13 cellular contexts compared by ENCODE assay signal in the genomic region with DNA sequence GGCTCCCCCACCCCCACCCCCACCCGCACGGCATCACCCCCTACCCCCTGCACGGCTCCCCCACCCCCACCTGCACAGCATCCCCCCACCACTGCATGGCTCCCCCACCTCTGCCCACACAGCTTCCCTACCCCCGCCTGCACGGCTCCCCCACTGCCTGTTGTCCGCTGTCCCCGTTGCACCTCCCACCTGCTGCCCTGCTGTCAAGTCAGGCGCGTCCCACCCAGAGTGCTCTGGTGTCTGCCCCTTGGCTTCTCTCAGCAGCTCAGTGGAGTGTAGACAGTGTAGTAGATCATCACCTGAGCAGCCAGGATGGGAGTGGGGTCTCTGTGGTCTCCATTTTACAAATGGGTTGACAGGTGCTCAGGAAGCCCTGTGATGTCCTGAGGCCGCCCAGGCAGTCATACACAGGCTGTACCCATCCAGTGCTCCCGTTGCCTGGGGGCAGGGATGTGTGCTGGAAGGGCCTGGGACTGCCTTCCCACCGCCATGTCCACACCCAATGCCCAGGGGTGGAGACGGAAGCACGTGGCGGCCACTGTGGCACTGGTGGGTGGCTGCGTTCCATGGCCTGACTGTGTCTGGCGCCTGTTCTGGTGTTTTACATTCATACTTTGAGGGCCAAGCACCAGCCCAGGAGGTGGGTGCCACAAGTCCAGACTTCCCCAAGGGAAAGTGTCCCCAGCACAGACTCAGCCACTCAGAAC. TPM values are rescaled to one million over a fixed set of nuclear protein-coding genes. Genes with fewer than 3 reads are reported as not detected.
DNase-seq lines count a peak whose midpoint lies in the region; ATAC-seq and TF ChIP-seq lines count a peak whose summit lies in the region.
"Had no signal": no experiment of that assay in that cellular context is flagged by ENCODE, and none has a peak within 500 bp of the region (broad histone marks: within the 10 kb centered on the region; RNA-seq: fewer than 3 reads in every experiment).

No MANE protein-coding gene starts in this region.

- no peak for ATAC-seq in IMR-90 (ENCODE audit: low read depth)
- ATAC-seq in sciatic nerve: peak; percentile 39
- no peak for ATAC-seq in HG03521 (IDR thresholded peaks at IDR 0.05; ENCODE audit: unreplicated experiment)
- ATAC-seq in HG02981 (IDR thresholded peaks at IDR 0.05; ENCODE audit: unreplicated experiment): no peak
- ATAC-seq: A549, HCT116 had no signal

- no peak overlapping the region for H3K4me3 ChIP-seq in IMR-90 (ENCODE audit: insufficient read depth, low read depth, low read length)
- H3K4me3 ChIP-seq: A549; BLaER1 treated with 17β-estradiol and CSF1 and Interleukin-3, amounts not matched to agents 10 nM and 100 nM; GM23248 had no signal

- H2BK20ac ChIP-seq in IMR-90 (ENCODE audit: low read depth, low read length): no peak overlapping the region

- H3K27ac Mint-ChIP-seq in glutamatergic neuron (ENCODE audit: unreplicated experiment): peak overlapping the region; percentile 33
- H3K27ac Mint-ChIP-seq: CD4-positive, CD25-positive, alpha-beta regulatory T cell had no signal

- peaks cover 8% of the 10 kb centered on the region for H3K4me1 Mint-ChIP-seq in glutamatergic neuron (ENCODE audit: low read depth, unreplicated experiment)

- H3K36me3 ChIP-seq in IMR-90 (ENCODE audit: control insufficient read depth, insufficient read depth, low read length): no peaks in the 10 kb centered on the region; the same call in 1 of the 2 replicates

- no peak overlapping the region for H4K91ac ChIP-seq in IMR-90 (ENCODE audit: insufficient read depth, low read depth, low read length)

- no peak overlapping the region for H4K5ac ChIP-seq in IMR-90 (ENCODE audit: low read depth, low read length)

- TF ChIP-seq RAD21 in IMR-90 (IDR thresholded peaks at IDR 0.05; ENCODE audit: low read length): no peak

- H3K4me3 Mint-ChIP-seq in glutamatergic neuron (ENCODE audit: unreplicated experiment): no peak overlapping the region
- H3K4me3 Mint-ChIP-seq: CD4-positive, CD25-positive, alpha-beta regulatory T cell had no signal

- peak overlapping the region; percentile 37 for H2AFZ ChIP-seq in IMR-90 (replicated peaks; ENCODE audit: low read length, poor library complexity)
- H2AFZ ChIP-seq: GM23248 had no signal

- H3K79me1 ChIP-seq in IMR-90 (ENCODE audit: low read depth in 1 of 2, low read length in 2 of 2): peaks cover 11 to 31% of the 10 kb centered on the region in 2 experiments

- DNase-seq in IMR-90: no peak
- DNase-seq in glutamatergic neuron: no peak
- DNase-seq in sciatic nerve (ENCODE audit: low spot score): no peak
- no peak for DNase-seq in cerebellar nuclear complex (lab: John Stamatoyannopoulos, UW)
- DNase-seq: CD4-positive, CD25-positive, alpha-beta regulatory T cell; DMS53; GM23248 had no signal

- peaks cover 13% of the 10 kb centered on the region for H3K27me3 Mint-ChIP-seq in glutamatergic neuron (ENCODE audit: unreplicated experiment)
- H3K27me3 Mint-ChIP-seq: CD4-positive, CD25-positive, alpha-beta regulatory T cell had no signal

- BruUV-seq in IMR-90 (replicated peaks; lab: Mats Ljungman, UMichigan): no TSS peak

- no peak overlapping the region for H3K18ac ChIP-seq in IMR-90 (ENCODE audit: low read depth, low read length)

- no peak overlapping the region for H3K23ac ChIP-seq in IMR-90 (ENCODE audit: low read depth, low read length)

- H3K9me3 Mint-ChIP-seq in glutamatergic neuron (ENCODE audit: unreplicated experiment): peaks cover 5% of the 10 kb centered on the region

- peaks cover 7% of the 10 kb centered on the region for H3K4me1 ChIP-seq in IMR-90 (ENCODE audit: control insufficient read depth, insufficient read depth, low read length)

- no peaks in the 10 kb centered on the region for H3K9me3 ChIP-seq in IMR-90 (ENCODE audit: control insufficient read depth, insufficient read depth, low read length)

- no peak overlapping the region for H3K56ac ChIP-seq in IMR-90 (ENCODE audit: extremely low read depth, insufficient read depth, low read length)

- no peak overlapping the region for H2BK5ac ChIP-seq in IMR-90 (ENCODE audit: low read depth, low read length, poor library complexity, severe bottlenecking)

- in situ Hi-C loops in IMR-90 (cut with MboI; ENCODE audit: low sequenced_read_pairs): no loop called here

- no peak overlapping the region for H2AK9ac ChIP-seq in IMR-90 (replicated peaks; ENCODE audit: low read depth, low read length, poor library complexity)

- no peak overlapping the region for H3K4ac ChIP-seq in IMR-90 (ENCODE audit: low read depth, low read length)

- H3K27me3 ChIP-seq in IMR-90 (ENCODE audit: control insufficient read depth, insufficient read depth, low read length): no peaks in the 10 kb centered on the region
- H3K27me3 ChIP-seq: BLaER1 treated with 17β-estradiol and CSF1 and Interleukin-3, amounts not matched to agents 10 nM and 100 nM had no signal

- POLR2A ChIA-PET in IMR-90 (lab: Charles Lee; ENCODE audit: unreplicated experiment): no interaction called here

- TF ChIP-seq POLR2A in IMR-90 (IDR thresholded peaks at IDR 0.05; ENCODE audit: low read depth, low read length): no peak

- CTCF ChIA-PET in IMR-90 (lab: Yijun Ruan, JAX): no interaction called here

- H3K27ac ChIP-seq in IMR-90 (ENCODE audit: insufficient read depth, low read length): no peak overlapping the region
- H3K27ac ChIP-seq: A549; BLaER1 treated with 17β-estradiol and CSF1 and Interleukin-3, amounts not matched to agents 10 nM and 100 nM; GM23248 had no signal

- dilution Hi-C loops in IMR-90 (cut with HindIII; ENCODE audit: low sequenced_read_pairs, unreplicated experiment): no loop called here

- TF ChIP-seq CTCF in IMR-90 (conservative IDR thresholded peaks at IDR 0.05; ENCODE audit: low read depth, low read length) (no peak), glutamatergic neuron (IDR thresholded peaks at IDR 0.05; ENCODE audit: partially characterized antibody, unreplicated experiment) (no peak)

- no peak overlapping the region for H3K14ac ChIP-seq in IMR-90 (replicated peaks; ENCODE audit: low read depth, low read length)

- peaks cover 6% of the 10 kb centered on the region for H3K36me3 Mint-ChIP-seq in glutamatergic neuron (ENCODE audit: unreplicated experiment)
- H3K36me3 Mint-ChIP-seq: CD4-positive, CD25-positive, alpha-beta regulatory T cell had no signal

- H3K9ac ChIP-seq in IMR-90 (ENCODE audit: low read depth, low read length): no peak overlapping the region
- H3K9ac ChIP-seq: BLaER1 treated with 17β-estradiol and CSF1 and Interleukin-3, amounts not matched to agents 10 nM and 100 nM; GM23248 had no signal

- no peak overlapping the region for H3K4me2 ChIP-seq in IMR-90 (ENCODE audit: low read depth, low read length)
- H3K4me2 ChIP-seq: A549 had no signal

- H4K8ac ChIP-seq in IMR-90 (ENCODE audit: low read depth in 2 of 2, low read length in 2 of 2): no peak overlapping the region

- H3K9me1 ChIP-seq in IMR-90 (ENCODE audit: insufficient read depth, low read length): no peaks in the 10 kb centered on the region; the same call in 1 of the 2 replicates

- peaks cover 26% of the 10 kb centered on the region for H4K20me1 ChIP-seq in IMR-90 (ENCODE audit: insufficient read depth, low read length)

- no peak overlapping the region; the same call in 1 of the 2 replicates for H2AK5ac ChIP-seq in IMR-90 (ENCODE audit: low read depth, low read length)

- 70% methylated on average over 2 of the region's 17 CpGs; no CpG with 5 or more reads in 1 of the 2 experiments for WGBS in IMR-90 (ENCODE audit: extremely low coverage in 2 of 2, insufficient read length in 1 of 2), 2 experiments

- H2BK120ac ChIP-seq in IMR-90 (ENCODE audit: low read depth, low read length): no peak overlapping the region

- intact Hi-C loops in IMR-90 (cut with micrococcal nuclease): no loop called here
- intact Hi-C loops in sciatic nerve (cut with DNase I): loop anchor here (5.0 kb wide), 1 partner anchor 145 kb away; no protein-coding TSS in a partner anchor

- no peak overlapping the region for H2BK15ac ChIP-seq in IMR-90 (ENCODE audit: low read depth, low read length)

TF ChIP-seq in IMR-90, 13 proteins besides CTCF, POLR2A, EP300 and RAD21:
- TF ChIP-seq SMC3 (IDR thresholded peaks at IDR 0.05; ENCODE audit: low read depth, low read length): no peak
- TF ChIP-seq MAFK (IDR thresholded peaks at IDR 0.05; ENCODE audit: low read depth, low read length): no peak
- no peak for TF ChIP-seq FOS (IDR thresholded peaks at IDR 0.05; ENCODE audit: low read depth, low read length)
- TF ChIP-seq BHLHE40 (IDR thresholded peaks at IDR 0.05; ENCODE audit: low read depth, low read length): no peak

RNA-seq across cellular contexts. Expression of a gene that starts 32.5 kb away (rescaled TPM):
- total RNA-seq in IMR-90 (2012; rRNA removed) (15.3 and 15.6 TPM in 2 replicates), glutamatergic neuron (ENCODE audit: unreplicated experiment) (263 TPM), sciatic nerve (152 TPM)
- polyA plus RNA-seq in IMR-90 (2012; rRNA removed): 32.2 and 35.1 TPM in 2 replicates
- polyA plus RNA-seq in IMR-90 (2012; cell fraction: cytosol; rRNA removed): 21.8 and 38.1 TPM in 2 replicates
- polyA plus RNA-seq in IMR-90 (2012; cell fraction: nucleus; rRNA removed; ENCODE audit: low replicate concordance): 145 and 229 TPM in 2 replicates

RNA-seq across cellular contexts. Expression of a gene that starts 46.2 kb away (rescaled TPM):
- total RNA-seq in IMR-90 (2012; rRNA removed) (12.4 and 13.3 TPM in 2 replicates), glutamatergic neuron (ENCODE audit: unreplicated experiment) (54.6 TPM), sciatic nerve (48.4 TPM)
- 16.4 and 16.7 TPM in 2 replicates for polyA plus RNA-seq in IMR-90 (2012; rRNA removed)
- polyA plus RNA-seq in IMR-90 (2012; cell fraction: cytosol; rRNA removed): 13.5 and 19.0 TPM in 2 replicates
- polyA plus RNA-seq in IMR-90 (2012; cell fraction: nucleus; rRNA removed; ENCODE audit: low replicate concordance): 44.2 and 86.6 TPM in 2 replicates

RNA-seq across cellular contexts. Expression of a gene that starts 51.3 kb away (rescaled TPM):
- under 0.01 and 0.18 TPM in 2 replicates for total RNA-seq in IMR-90 (2012; rRNA removed)
- polyA plus RNA-seq in IMR-90 (2012; rRNA removed): 0.10 and 0.11 TPM in 2 replicates
- 0.03 and 0.12 TPM in 2 replicates for polyA plus RNA-seq in IMR-90 (2012; cell fraction: cytosol; rRNA removed)
- 1.5 and 1.6 TPM in 2 replicates for polyA plus RNA-seq in IMR-90 (2012; cell fraction: nucleus; rRNA removed; ENCODE audit: low replicate concordance)
- 2.7 TPM for total RNA-seq in glutamatergic neuron (ENCODE audit: unreplicated experiment)
- 6.0 TPM for total RNA-seq in sciatic nerve
- total RNA-seq: HT1080 had no signal
